18 cellular contexts compared by ENCODE assay signal in genomic region chr2:10370390-10370789, GRCh38.
DNase-seq lines count a peak whose midpoint lies in the region; ATAC-seq and TF ChIP-seq lines count a peak whose summit lies in the region.
"Had no signal": no experiment of that assay in that cellular context is flagged by ENCODE, and none has a peak within 500 bp of the region (broad histone marks: within the 10 kb centered on the region; RNA-seq: fewer than 3 reads in every experiment).

No MANE protein-coding gene starts in this region.

- in situ Hi-C loops in ACHN (cut with HindIII; ENCODE audit: low pct_ligation_motif_present, low pct_unique_long_range_greater_than_20kb, low sequenced_read_pairs), result no loop called here

- no peaks in the 10 kb centered on the region for H3K27me3 Mint-ChIP-seq in activated naive CD8-positive, alpha-beta T cell treated with anti-CD3 and anti-CD28 coated beads, Interleukin-2, amount 10 ng/mL, durations not matched to agents 7 days and 5 days
- no peaks in the 10 kb centered on the region for H3K27me3 Mint-ChIP-seq in activated naive CD8-positive, alpha-beta T cell treated with anti-CD3 and anti-CD28 coated beads for 36 hours
- H3K27me3 Mint-ChIP-seq in WTC11 (ENCODE audit: low read depth), result no peaks in the 10 kb centered on the region
- no peaks in the 10 kb centered on the region for H3K27me3 Mint-ChIP-seq in naive thymus-derived CD4-positive, alpha-beta T cell
- H3K27me3 Mint-ChIP-seq: activated CD4-positive, alpha-beta memory T cell treated with anti-CD3 and anti-CD28 coated beads for 36 hours; activated naive CD4-positive, alpha-beta T cell treated with anti-CD3 and anti-CD28 coated beads, Interleukin-2, amount 10 ng/mL, durations not matched to agents 7 days and 5 days; CD8-positive, alpha-beta memory T cell had no signal

- H3K4me1 ChIP-seq in naive thymus-derived CD4-positive, alpha-beta T cell (ENCODE audit: control insufficient read depth in 2 of 2, insufficient read depth in 2 of 2, low read length in 2 of 2), result peaks cover 0 to 8% of the 10 kb centered on the region in 2 donors
- H3K4me1 ChIP-seq: psoas muscle had no signal

- H3K27me3 ChIP-seq in naive thymus-derived CD4-positive, alpha-beta T cell (ENCODE audit: control insufficient read depth in 2 of 2, insufficient read depth in 2 of 2, low read length in 2 of 2), result no peaks in the 10 kb centered on the region

- no peaks in the 10 kb centered on the region for H3K9me3 ChIP-seq in naive thymus-derived CD4-positive, alpha-beta T cell (ENCODE audit: control insufficient read depth in 2 of 3, low read length in 3 of 3)
- H3K9me3 ChIP-seq: psoas muscle had no signal

- H3K27ac Mint-ChIP-seq in activated naive CD8-positive, alpha-beta T cell treated with anti-CD3 and anti-CD28 coated beads, Interleukin-2, amount 10 ng/mL, durations not matched to agents 7 days and 5 days, result peak overlapping the region; percentile 11
- H3K27ac Mint-ChIP-seq in activated naive CD8-positive, alpha-beta T cell treated with anti-CD3 and anti-CD28 coated beads for 36 hours, result no peak overlapping the region
- H3K27ac Mint-ChIP-seq in WTC11, result peak overlapping the region; percentile 6; the same call in 1 of the 2 replicates
- peak overlapping the region in 7 of 9 donors; percentile 7 to 88 (median 53) for H3K27ac Mint-ChIP-seq in naive thymus-derived CD4-positive, alpha-beta T cell
- H3K27ac Mint-ChIP-seq: activated CD4-positive, alpha-beta memory T cell treated with anti-CD3 and anti-CD28 coated beads for 36 hours; activated naive CD4-positive, alpha-beta T cell treated with anti-CD3 and anti-CD28 coated beads, Interleukin-2, amount 10 ng/mL, durations not matched to agents 7 days and 5 days had no signal

- intact Hi-C loops in naive thymus-derived CD4-positive, alpha-beta T cell (cut with micrococcal nuclease), result no loop called here

- no peak for DNase-seq in activated naive CD8-positive, alpha-beta T cell treated with anti-CD3 and anti-CD28 coated beads, Interleukin-2, amount 10 ng/mL, durations not matched to agents 7 days and 5 days
- no peak for DNase-seq in activated naive CD8-positive, alpha-beta T cell treated with anti-CD3 and anti-CD28 coated beads for 36 hours
- DNase-seq in WTC11 (ENCODE audit: low spot score) (no peak), T1000 (lab: John Stamatoyannopoulos, UW) (no peak), ACHN (no peak), iPS-NIHi11 (ENCODE audit: low spot score) (no peak)
- no peak for DNase-seq in naive thymus-derived CD4-positive, alpha-beta T cell
- DNase-seq: activated CD4-positive, alpha-beta memory T cell treated with anti-CD3 and anti-CD28 coated beads for 36 hours; activated naive CD4-positive, alpha-beta T cell treated with anti-CD3 and anti-CD28 coated beads, Interleukin-2, amount 10 ng/mL, durations not matched to agents 7 days and 5 days; activated T-cell treated with anti-CD3 and anti-CD28 coated beads, Interleukin-2, amount 50 U/mL, for 4 hours; CD8-positive, alpha-beta memory T cell; cerebellar nuclear complex; DMS53; NCI-H1694 treated with DMSO at 0.1 percent for 48 hours; NCI-H446 treated with DMSO at 0.1 percent for 48 hours had no signal

- peaks cover 6% of the 10 kb centered on the region for H3K4me1 Mint-ChIP-seq in activated naive CD8-positive, alpha-beta T cell treated with anti-CD3 and anti-CD28 coated beads, Interleukin-2, amount 10 ng/mL, durations not matched to agents 7 days and 5 days
- peaks cover 54% of the 10 kb centered on the region for H3K4me1 Mint-ChIP-seq in activated naive CD8-positive, alpha-beta T cell treated with anti-CD3 and anti-CD28 coated beads for 36 hours
- H3K4me1 Mint-ChIP-seq in WTC11, result peaks cover 8% of the 10 kb centered on the region
- H3K4me1 Mint-ChIP-seq in naive thymus-derived CD4-positive, alpha-beta T cell, result peaks cover 17 to 76% (median 65%) of the 10 kb centered on the region in 7 donors

- CTCF ChIA-PET in WTC11 (lab: Charles Lee), result no interaction called here
- CTCF ChIA-PET in naive thymus-derived CD4-positive, alpha-beta T cell (lab: Charles Lee), result no interaction called here

- H3K9me3 Mint-ChIP-seq in activated naive CD8-positive, alpha-beta T cell treated with anti-CD3 and anti-CD28 coated beads, Interleukin-2, amount 10 ng/mL, durations not matched to agents 7 days and 5 days, result no peaks in the 10 kb centered on the region
- no peaks in the 10 kb centered on the region for H3K9me3 Mint-ChIP-seq in activated naive CD8-positive, alpha-beta T cell treated with anti-CD3 and anti-CD28 coated beads for 36 hours
- H3K9me3 Mint-ChIP-seq in WTC11, result no peaks in the 10 kb centered on the region
- no peaks in the 10 kb centered on the region for H3K9me3 Mint-ChIP-seq in naive thymus-derived CD4-positive, alpha-beta T cell
- H3K9me3 Mint-ChIP-seq: activated CD4-positive, alpha-beta memory T cell treated with anti-CD3 and anti-CD28 coated beads for 36 hours; activated naive CD4-positive, alpha-beta T cell treated with anti-CD3 and anti-CD28 coated beads, Interleukin-2, amount 10 ng/mL, durations not matched to agents 7 days and 5 days; activated T-cell treated with anti-CD3 and anti-CD28 coated beads, Interleukin-2, amount 50 U/mL, for 4 hours; CD8-positive, alpha-beta memory T cell; neural crest cell had no signal

- no peaks in the 10 kb centered on the region for H3K36me3 Mint-ChIP-seq in activated naive CD8-positive, alpha-beta T cell treated with anti-CD3 and anti-CD28 coated beads, Interleukin-2, amount 10 ng/mL, durations not matched to agents 7 days and 5 days
- H3K36me3 Mint-ChIP-seq in activated naive CD8-positive, alpha-beta T cell treated with anti-CD3 and anti-CD28 coated beads for 36 hours, result peaks cover 8% of the 10 kb centered on the region
- H3K36me3 Mint-ChIP-seq in WTC11, result no peaks in the 10 kb centered on the region
- peaks cover 0 to 12% (median 0%) of the 10 kb centered on the region in 5 donors for H3K36me3 Mint-ChIP-seq in naive thymus-derived CD4-positive, alpha-beta T cell
- H3K36me3 Mint-ChIP-seq: activated CD4-positive, alpha-beta memory T cell treated with anti-CD3 and anti-CD28 coated beads for 36 hours had no signal

- no peak overlapping the region for H3K4me3 Mint-ChIP-seq in activated naive CD8-positive, alpha-beta T cell treated with anti-CD3 and anti-CD28 coated beads, Interleukin-2, amount 10 ng/mL, durations not matched to agents 7 days and 5 days
- H3K4me3 Mint-ChIP-seq in activated naive CD8-positive, alpha-beta T cell treated with anti-CD3 and anti-CD28 coated beads for 36 hours, result no peak overlapping the region
- no peak overlapping the region for H3K4me3 Mint-ChIP-seq in WTC11
- H3K4me3 Mint-ChIP-seq in naive thymus-derived CD4-positive, alpha-beta T cell, result no peak overlapping the region
- H3K4me3 Mint-ChIP-seq: activated CD4-positive, alpha-beta memory T cell treated with anti-CD3 and anti-CD28 coated beads for 36 hours; activated naive CD4-positive, alpha-beta T cell treated with anti-CD3 and anti-CD28 coated beads, Interleukin-2, amount 10 ng/mL, durations not matched to agents 7 days and 5 days; activated T-cell treated with anti-CD3 and anti-CD28 coated beads, Interleukin-2, amount 50 U/mL, for 4 hours; CD8-positive, alpha-beta memory T cell; neural crest cell had no signal

- no peak for ATAC-seq in activated naive CD8-positive, alpha-beta T cell treated with anti-CD3 and anti-CD28 coated beads, Interleukin-2, amount 10 ng/mL, durations not matched to agents 7 days and 5 days (ENCODE audit: low read depth)
- ATAC-seq in WTC11, result no peak
- no peak for ATAC-seq in naive thymus-derived CD4-positive, alpha-beta T cell
- ATAC-seq in HG03280 (IDR thresholded peaks at IDR 0.05; ENCODE audit: unreplicated experiment), result no peak
- ATAC-seq: activated T-cell treated with anti-CD3 and anti-CD28 coated beads, Interleukin-2, amount 50 U/mL, for 4 hours; psoas muscle had no signal

- peaks cover 0 to 10% (median 4%) of the 10 kb centered on the region in 3 experiments for H3K36me3 ChIP-seq in naive thymus-derived CD4-positive, alpha-beta T cell (ENCODE audit: control insufficient read depth in 2 of 3, insufficient read depth in 3 of 3, low read length in 3 of 3)

- no peak overlapping the region for H3K27ac ChIP-seq in naive thymus-derived CD4-positive, alpha-beta T cell (ENCODE audit: low read depth, low read length)
- H3K27ac ChIP-seq: psoas muscle had no signal

- POLR2A ChIA-PET in activated naive CD8-positive, alpha-beta T cell treated with anti-CD3 and anti-CD28 coated beads, Interleukin-2, amount 10 ng/mL, durations not matched to agents 7 days and 5 days (lab: Charles Lee), result no interaction called here
- POLR2A ChIA-PET in WTC11 (lab: Charles Lee), result no interaction called here
- POLR2A ChIA-PET in naive thymus-derived CD4-positive, alpha-beta T cell (lab: Charles Lee), result no interaction called here

- no peak overlapping the region for H3K4me3 ChIP-seq in naive thymus-derived CD4-positive, alpha-beta T cell (ENCODE audit: low read length)
- H3K4me3 ChIP-seq: psoas muscle had no signal

- TF ChIP-seq CTCF in WTC11 (IDR thresholded peaks at IDR 0.05), result no peak

TF ChIP-seq in WTC11, 78 proteins besides CTCF, POLR2A, EP300 and RAD21 (continues in another document):
- TF ChIP-seq TEAD4 (CRISPR knock-in tag; IDR thresholded peaks at IDR 0.05) (no peak), NR3C1 (CRISPR knock-in tag; conservative IDR thresholded peaks at IDR 0.05; ENCODE audit: low read depth) (no peak), SMAD3 (CRISPR knock-in tag; IDR thresholded peaks at IDR 0.05; ENCODE audit: borderline replicate concordance) (no peak), ZNF512 (CRISPR knock-in tag; IDR thresholded peaks at IDR 0.05; ENCODE audit: borderline replicate concordance) (no peak), CDX4 (CRISPR knock-in tag; IDR thresholded peaks at IDR 0.05; ENCODE audit: borderline replicate concordance) (no peak)
